Comparison of ENCODE assay signal across 14 cellular contexts in the genomic region with DNA sequence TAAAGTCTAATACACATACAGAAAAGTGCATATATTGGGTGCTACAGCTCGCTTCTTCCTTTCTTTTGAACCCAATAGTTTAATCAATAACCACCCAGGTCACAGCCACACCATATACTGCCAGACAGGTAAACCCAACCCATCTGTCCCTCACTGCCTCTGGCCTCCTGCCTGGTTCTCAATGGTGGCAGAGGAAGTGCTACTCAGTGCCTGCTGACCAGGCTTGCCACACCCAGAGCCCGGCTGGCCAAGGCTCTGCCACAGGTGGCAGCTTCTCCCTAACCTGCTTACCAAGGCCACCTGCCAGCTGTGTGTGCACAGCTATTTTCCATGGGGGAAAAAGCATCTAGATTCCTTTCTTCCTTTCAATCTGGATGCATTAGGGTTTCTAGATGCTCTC. TPM values are rescaled to one million over a fixed set of nuclear protein-coding genes. Genes with fewer than 3 reads are reported as not detected.
DNase-seq lines count a peak whose midpoint lies in the region; TF ChIP-seq lines count a peak whose summit lies in the region.
"Had no signal": no experiment of that assay in that cellular context is flagged by ENCODE, and none has a peak within 500 bp of the region (broad histone marks: within the 10 kb centered on the region; RNA-seq: fewer than 3 reads in every experiment).

No MANE protein-coding gene starts in this region.

- no peak overlapping the region for H2AK5ac ChIP-seq in mesenchymal stem cell (ENCODE audit: low read length, severe bottlenecking)

- no peaks in the 10 kb centered on the region for H3K4me1 ChIP-seq in endodermal cell (ENCODE audit: control insufficient read depth, insufficient read depth, low read length)
- H3K4me1 ChIP-seq in mesenchymal stem cell (ENCODE audit: control insufficient read depth, insufficient read depth, low read depth, low read length): peaks cover 14% of the 10 kb centered on the region

- no peaks in the 10 kb centered on the region for H3K36me3 Mint-ChIP-seq in endodermal cell (ENCODE audit: low read depth)
- H3K36me3 Mint-ChIP-seq: CD8-positive, alpha-beta T cell had no signal

- no peak overlapping the region for H2BK5ac ChIP-seq in mesenchymal stem cell (ENCODE audit: low read depth, low read length, poor library complexity, severe bottlenecking)

- H4K8ac ChIP-seq in mesenchymal stem cell (ENCODE audit: low read length): no peak overlapping the region

- no peak overlapping the region for H3K23ac ChIP-seq in mesenchymal stem cell (ENCODE audit: low read length in 2 of 2)

- H3K36me3 ChIP-seq in endodermal cell (ENCODE audit: control insufficient read depth, insufficient read depth, low read length) (no peaks in the 10 kb centered on the region), mesenchymal stem cell (ENCODE audit: control insufficient read depth in 1 of 2, insufficient read depth in 2 of 2, low read depth in 1 of 2, low read length in 2 of 2) (peaks cover 0 to 5% of the 10 kb centered on the region in 2 experiments)

- H3K27ac Mint-ChIP-seq in endodermal cell: no peak overlapping the region
- H3K27ac Mint-ChIP-seq: activated CD8-positive, alpha-beta T cell treated with anti-CD3 and anti-CD28 coated beads, Interleukin-2, amount 10 ng/mL, durations not matched to agents 7 days and 5 days; activated naive CD4-positive, alpha-beta T cell treated with anti-CD3 and anti-CD28 coated beads for 36 hours; CD8-positive, alpha-beta T cell had no signal

- H2BK12ac ChIP-seq in mesenchymal stem cell (ENCODE audit: low read length in 2 of 2): peak overlapping the region in 1 of 2 experiments; percentile 45

- WGBS in endodermal cell (ENCODE audit: insufficient coverage in 1 of 2, insufficient read length in 1 of 2), 2 experiments: 88% methylated on average over 2 of the region's 2 CpGs; no CpG with 5 or more reads in 1 of the 2 experiments
- 84% methylated on average over 2 of the region's 2 CpGs for WGBS in mesenchymal stem cell

- no peak overlapping the region for H2BK120ac ChIP-seq in mesenchymal stem cell (ENCODE audit: low read depth, low read length)

- peaks cover 32% of the 10 kb centered on the region for H3K4me1 Mint-ChIP-seq in endodermal cell

- H3K9me3 ChIP-seq in endodermal cell (ENCODE audit: control insufficient read depth, low read length) (no peaks in the 10 kb centered on the region), mesenchymal stem cell (ENCODE audit: control insufficient read depth, low read length) (no peaks in the 10 kb centered on the region)

- no peak overlapping the region for H2BK15ac ChIP-seq in mesenchymal stem cell (ENCODE audit: low read depth, poor library complexity, severe bottlenecking)

- H3K27ac ChIP-seq in endodermal cell (ENCODE audit: low read depth, low read length): no peak overlapping the region
- no peak overlapping the region for H3K27ac ChIP-seq in mesenchymal stem cell (ENCODE audit: low read length, poor library complexity, severe bottlenecking)
- peak overlapping the region; percentile 73 for H3K27ac ChIP-seq in substantia nigra (ENCODE audit: low read depth, low read length, poor library complexity, severe bottlenecking)

- H3K14ac ChIP-seq in mesenchymal stem cell (ENCODE audit: low read length in 2 of 2): no peak overlapping the region

- no peak overlapping the region for H3K4me2 ChIP-seq in mesenchymal stem cell (ENCODE audit: low read length, poor library complexity, severe bottlenecking)

- H3K18ac ChIP-seq in mesenchymal stem cell (ENCODE audit: low read depth in 1 of 2, low read length in 2 of 2): no peak overlapping the region

- no peak overlapping the region for H3K4me3 ChIP-seq in endodermal cell (ENCODE audit: low read length)
- H3K4me3 ChIP-seq in mesenchymal stem cell (ENCODE audit: insufficient read depth in 1 of 2, low read depth in 1 of 2, low read length in 2 of 2): peak overlapping the region in 1 of 2 experiments; percentile 92

- peaks cover 90% of the 10 kb centered on the region for H3K27me3 ChIP-seq in endodermal cell (ENCODE audit: control insufficient read depth, insufficient read depth, low read length, poor library complexity, severe bottlenecking)
- no peaks in the 10 kb centered on the region for H3K27me3 ChIP-seq in mesenchymal stem cell (ENCODE audit: control insufficient read depth in 1 of 2, insufficient read depth in 1 of 2, low read length in 2 of 2)

- H3K9ac ChIP-seq in endodermal cell (ENCODE audit: extremely low read depth, low read length, poor library complexity, severe bottlenecking) (no peak overlapping the region), mesenchymal stem cell (ENCODE audit: low read length) (peak overlapping the region; percentile 96)

- H3K27me3 Mint-ChIP-seq in endodermal cell (ENCODE audit: insufficient read depth): peaks cover 98% of the 10 kb centered on the region

- H4K91ac ChIP-seq in mesenchymal stem cell (ENCODE audit: low read length): peak overlapping the region; percentile 25

- DNase-seq in LoVo (ENCODE audit: low spot score) (peak; percentile 31), endodermal cell (peak; percentile 41), mesenchymal stem cell (no peak), substantia nigra (lab: John Stamatoyannopoulos, UW) (peak in 7 of 49 donors; percentile 13 to 43 (median 22)), superior temporal gyrus (ENCODE audit: extremely low spot score) (no peak), hepatic stellate cell (ENCODE audit: low spot score) (no peak)
- no peak for DNase-seq in stimulated activated CD4-positive, alpha-beta T cell treated with anti-CD3 and anti-CD28 coated beads, Interleukin-12 subunit alpha, Interleukin-12 subunit beta, amount 100 ng/mL, for 4 hours
- DNase-seq: activated CD8-positive, alpha-beta T cell treated with anti-CD3 and anti-CD28 coated beads, Interleukin-2, amount 10 ng/mL, durations not matched to agents 7 days and 5 days; activated naive CD4-positive, alpha-beta T cell treated with anti-CD3 and anti-CD28 coated beads for 36 hours; CD8-positive, alpha-beta T cell; NCI-H1105 treated with DMSO at 0.1 percent for 48 hours; NCI-H526; stimulated activated CD4-positive, alpha-beta T cell treated with anti-CD3 and anti-CD28 coated beads, Interleukin-1b, Interleukin-23, amount 100 ng/mL, for 48 hours had no signal

- TF ChIP-seq CTCF in endodermal cell (conservative IDR thresholded peaks at IDR 0.05): no peak

- no peak overlapping the region for H2AFZ ChIP-seq in mesenchymal stem cell (ENCODE audit: low read depth, low read length)

- no peaks in the 10 kb centered on the region for H3K79me1 ChIP-seq in mesenchymal stem cell (replicated peaks; ENCODE audit: low read length, poor library complexity, severe bottlenecking)

- H3K4ac ChIP-seq in mesenchymal stem cell (ENCODE audit: low read depth in 1 of 2, low read length in 2 of 2): no peak overlapping the region

- H3K9me3 Mint-ChIP-seq in endodermal cell: no peaks in the 10 kb centered on the region
- H3K9me3 Mint-ChIP-seq: activated naive CD4-positive, alpha-beta T cell treated with anti-CD3 and anti-CD28 coated beads for 36 hours; CD8-positive, alpha-beta T cell had no signal

- H3K4me3 Mint-ChIP-seq in endodermal cell: no peak overlapping the region
- H3K4me3 Mint-ChIP-seq: activated CD8-positive, alpha-beta T cell treated with anti-CD3 and anti-CD28 coated beads, Interleukin-2, amount 10 ng/mL, durations not matched to agents 7 days and 5 days; activated naive CD4-positive, alpha-beta T cell treated with anti-CD3 and anti-CD28 coated beads for 36 hours; CD8-positive, alpha-beta T cell had no signal

RNA-seq across cellular contexts. Expression of a gene that starts 0.6 kb away (rescaled TPM):
- total RNA-seq in endodermal cell: 1 to 10 TPM; 3.1 to 5.5 TPM
- polyA plus RNA-seq in endodermal cell (2013, experiment 1 of 2): 16.4 TPM
- polyA plus RNA-seq in endodermal cell (2013, experiment 2 of 2): 15.9 TPM
- 74.0 TPM for polyA plus RNA-seq in mesenchymal stem cell (2013, experiment 1 of 2)
- 79.1 TPM for polyA plus RNA-seq in mesenchymal stem cell (2013, experiment 2 of 2)
- total RNA-seq: activated CD8-positive, alpha-beta T cell treated with anti-CD3 and anti-CD28 coated beads, Interleukin-2, amount 10 ng/mL, durations not matched to agents 7 days and 5 days had no signal
- polyA plus RNA-seq: neural cell had no signal

Comparison
In these comparisons a context has a peak if more than half of its experiments do, and no peak if none do; other contexts are left out.
1. DNase-seq: peak in LoVo (single experiment) and endodermal cell (single experiment); none in mesenchymal stem cell (single experiment), superior temporal gyrus (single experiment), hepatic stellate cell (single experiment) and stimulated activated CD4-positive, alpha-beta T cell treated with anti-CD3 and anti-CD28 coated beads, Interleukin-12 subunit alpha, Interleukin-12 subunit beta, amount 100 ng/mL, for 4 hours (single experiment).